Comparison of ENCODE assay signal across 8 cellular contexts in genomic region chr20:18466574-18466893, GRCh38. TPM values are rescaled to one million over a fixed set of nuclear protein-coding genes. Genes with fewer than 3 reads are reported as not detected.
A peak's percentile ranks its signal among the peaks of the same experiment; 100 is the strongest.
DNase-seq lines count a peak whose midpoint lies in the region; ATAC-seq and TF ChIP-seq lines count a peak whose summit lies in the region.

No MANE protein-coding gene starts in this region.

- CTCF ChIA-PET in Calu3 (lab: Charles Lee), result interaction anchor here (1.1 kb wide), 1 partner anchor 11 kb away, joined by 5 read pairs; no protein-coding TSS in a partner anchor

- H3K36me3 Mint-ChIP-seq in Calu3 (ENCODE audit: insufficient read depth, unreplicated experiment) (peaks cover 13% of the 10 kb centered on the region), endodermal cell (ENCODE audit: low read depth) (peaks cover 14% of the 10 kb centered on the region)
- no peaks in the 10 kb centered on the region for H3K36me3 Mint-ChIP-seq in natural killer cell treated with Interleukin-12 subunit alpha and Interleukin-12 subunit beta and Interleukin-15 and Interleukin-18, amount 100 ng/mL, for 72 hours

- peak overlapping the region; percentile 79 for H3K27ac Mint-ChIP-seq in Calu3 (ENCODE audit: unreplicated experiment)
- H3K27ac Mint-ChIP-seq in endodermal cell, result peak overlapping the region; percentile 100
- H3K27ac Mint-ChIP-seq in natural killer cell treated with Interleukin-12 subunit alpha and Interleukin-12 subunit beta and Interleukin-15 and Interleukin-18, amount 100 ng/mL, for 72 hours, result peak overlapping the region; percentile 91 to 97

- H3K9ac ChIP-seq in endodermal cell (ENCODE audit: extremely low read depth, low read length, poor library complexity, severe bottlenecking), result peak overlapping the region; percentile 99

- peaks cover 26% of the 10 kb centered on the region for H3K36me3 ChIP-seq in endodermal cell (ENCODE audit: control insufficient read depth, insufficient read depth, low read length)

- peak; percentile 31 for ATAC-seq in GM21717 (IDR thresholded peaks at IDR 0.05; ENCODE audit: unreplicated experiment)
- peak; percentile 49 to 61 for ATAC-seq in natural killer cell treated with Interleukin-12 subunit alpha and Interleukin-12 subunit beta and Interleukin-15 and Interleukin-18, amount 100 ng/mL, for 72 hours

- no peaks in the 10 kb centered on the region for H3K4me1 Mint-ChIP-seq in Calu3 (ENCODE audit: low read depth, unreplicated experiment)
- H3K4me1 Mint-ChIP-seq in endodermal cell, result peaks cover 12% of the 10 kb centered on the region
- peaks cover 8 to 12% of the 10 kb centered on the region in 2 donors for H3K4me1 Mint-ChIP-seq in natural killer cell treated with Interleukin-12 subunit alpha and Interleukin-12 subunit beta and Interleukin-15 and Interleukin-18, amount 100 ng/mL, for 72 hours (ENCODE audit: low read depth in 2 of 2)

- H3K27me3 Mint-ChIP-seq in Calu3 (ENCODE audit: unreplicated experiment) (no peaks in the 10 kb centered on the region), endodermal cell (ENCODE audit: insufficient read depth) (no peaks in the 10 kb centered on the region)
- H3K27me3 Mint-ChIP-seq in natural killer cell treated with Interleukin-12 subunit alpha and Interleukin-12 subunit beta and Interleukin-15 and Interleukin-18, amount 100 ng/mL, for 72 hours, result no peaks in the 10 kb centered on the region

- TF ChIP-seq CTCF in Calu3 (IDR thresholded peaks at IDR 0.05; ENCODE audit: unreplicated experiment), result no peak
- TF ChIP-seq CTCF in endodermal cell (conservative IDR thresholded peaks at IDR 0.05), result no peak

- BruUV-seq in Calu3 (replicated peaks; lab: Mats Ljungman, UMichigan), result no TSS peak

- H3K4me3 Mint-ChIP-seq in Calu3 (ENCODE audit: low read depth, unreplicated experiment) (peak overlapping the region; percentile 81), endodermal cell (peak overlapping the region; percentile 94)
- peak overlapping the region; percentile 94 for H3K4me3 Mint-ChIP-seq in natural killer cell treated with Interleukin-12 subunit alpha and Interleukin-12 subunit beta and Interleukin-15 and Interleukin-18, amount 100 ng/mL, for 72 hours

- no peak for DNase-seq in Calu3
- peak; percentile 64 for DNase-seq in NCI-H1417 treated with DMSO at 0.1 percent for 48 hours (lab: John Stamatoyannopoulos, UW)
- no peak for DNase-seq in endodermal cell
- DNase-seq in natural killer cell treated with Interleukin-12 subunit alpha and Interleukin-12 subunit beta and Interleukin-15 and Interleukin-18, amount 100 ng/mL, for 72 hours (ENCODE audit: low spot score), result no peak
- DNase-seq in activated effector memory CD4-positive, alpha-beta T cell treated with anti-CD3 and anti-CD28 coated beads, Interleukin-2, amount 50 U/mL, for 16 hours, result no peak
- no peak for DNase-seq in activated CD4-positive, alpha-beta T cell treated with anti-CD3 and anti-CD28 coated beads for 48 hours
- no peak for DNase-seq in NCI-H226

- no peaks in the 10 kb centered on the region for H3K9me3 ChIP-seq in endodermal cell (ENCODE audit: control insufficient read depth, low read length)

- peak overlapping the region; percentile 100 for H3K27ac ChIP-seq in endodermal cell (ENCODE audit: low read depth, low read length)

- intact Hi-C loops in Calu3 (cut with micrococcal nuclease; ENCODE audit: unreplicated experiment), result loop anchor here (10.0 kb wide), 1 partner anchor 52 kb away; no protein-coding TSS in a partner anchor

- no peaks in the 10 kb centered on the region for H3K27me3 ChIP-seq in endodermal cell (ENCODE audit: control insufficient read depth, insufficient read depth, low read length, poor library complexity, severe bottlenecking)

- WGBS in endodermal cell (ENCODE audit: insufficient coverage in 1 of 2, insufficient read length in 1 of 2), 2 experiments, result 0% methylated on average over 3 to 15 of the region's 15 CpGs

- H3K4me3 ChIP-seq in endodermal cell (ENCODE audit: low read length), result peak overlapping the region; percentile 93

- H3K9me3 Mint-ChIP-seq in Calu3 (ENCODE audit: low read depth, unreplicated experiment) (no peaks in the 10 kb centered on the region), endodermal cell (no peaks in the 10 kb centered on the region)
- H3K9me3 Mint-ChIP-seq in natural killer cell treated with Interleukin-12 subunit alpha and Interleukin-12 subunit beta and Interleukin-15 and Interleukin-18, amount 100 ng/mL, for 72 hours, result no peaks in the 10 kb centered on the region

- H3K4me1 ChIP-seq in endodermal cell (ENCODE audit: control insufficient read depth, insufficient read depth, low read length), result no peaks in the 10 kb centered on the region

RNA-seq across cellular contexts. Expression of gene DZANK1, which starts 0.3 kb away (rescaled TPM):
- total RNA-seq in Calu3 (2022) (0.86 and 1.0 TPM in 2 replicates), endodermal cell (10 to 100 TPM; 14.8 to 18.8 TPM)
- polyA plus RNA-seq in endodermal cell (2013, experiment 1 of 2), result 6.6 TPM
- 5.6 TPM for polyA plus RNA-seq in endodermal cell (2013, experiment 2 of 2)
- total RNA-seq in natural killer cell treated with Interleukin-12 subunit alpha and Interleukin-12 subunit beta and Interleukin-15 and Interleukin-18, amount 100 ng/mL, for 72 hours, result 1 to 10 TPM; 2.2 to 6.5 TPM

RNA-seq across cellular contexts. Expression of gene POLR3F, which starts 0.7 kb away (rescaled TPM):
- 4.1 and 4.2 TPM in 2 replicates for total RNA-seq in Calu3 (2022)
- 10 to 100 TPM; 14.1 to 17.0 TPM for total RNA-seq in endodermal cell
- 16.2 TPM for polyA plus RNA-seq in endodermal cell (2013, experiment 1 of 2)
- polyA plus RNA-seq in endodermal cell (2013, experiment 2 of 2), result 14.4 TPM
- total RNA-seq in natural killer cell treated with Interleukin-12 subunit alpha and Interleukin-12 subunit beta and Interleukin-15 and Interleukin-18, amount 100 ng/mL, for 72 hours, result 10 to 100 TPM; 12.7 to 15.2 TPM

RNA-seq across cellular contexts. Expression of gene RBBP9, which starts 30.5 kb away (rescaled TPM):
- total RNA-seq in Calu3 (2022) (3.5 and 5.5 TPM in 2 replicates), endodermal cell (10 to 100 TPM; 19.3 to 24.8 TPM)
- 25.6 TPM for polyA plus RNA-seq in endodermal cell (2013, experiment 1 of 2)
- polyA plus RNA-seq in endodermal cell (2013, experiment 2 of 2), result 23.3 TPM
- total RNA-seq in natural killer cell treated with Interleukin-12 subunit alpha and Interleukin-12 subunit beta and Interleukin-15 and Interleukin-18, amount 100 ng/mL, for 72 hours, result 10 to 100 TPM in 1 of 2 donors, 1 to 10 TPM in 1; 7.5 to 10.5 TPM

RNA-seq across cellular contexts. Expression of gene SEC23B, which starts 41.2 kb away (rescaled TPM):
- total RNA-seq in Calu3 (2022), result 22.0 and 26.3 TPM in 2 replicates
- 10 to 100 TPM; 65.0 to 73.5 TPM for total RNA-seq in endodermal cell
- 48.8 TPM for polyA plus RNA-seq in endodermal cell (2013, experiment 1 of 2)
- 43.8 TPM for polyA plus RNA-seq in endodermal cell (2013, experiment 2 of 2)
- 100 to 1,000 TPM; 123 to 172 TPM for total RNA-seq in natural killer cell treated with Interleukin-12 subunit alpha and Interleukin-12 subunit beta and Interleukin-15 and Interleukin-18, amount 100 ng/mL, for 72 hours
